28 cellular contexts compared by ENCODE assay signal in the genomic region with DNA sequence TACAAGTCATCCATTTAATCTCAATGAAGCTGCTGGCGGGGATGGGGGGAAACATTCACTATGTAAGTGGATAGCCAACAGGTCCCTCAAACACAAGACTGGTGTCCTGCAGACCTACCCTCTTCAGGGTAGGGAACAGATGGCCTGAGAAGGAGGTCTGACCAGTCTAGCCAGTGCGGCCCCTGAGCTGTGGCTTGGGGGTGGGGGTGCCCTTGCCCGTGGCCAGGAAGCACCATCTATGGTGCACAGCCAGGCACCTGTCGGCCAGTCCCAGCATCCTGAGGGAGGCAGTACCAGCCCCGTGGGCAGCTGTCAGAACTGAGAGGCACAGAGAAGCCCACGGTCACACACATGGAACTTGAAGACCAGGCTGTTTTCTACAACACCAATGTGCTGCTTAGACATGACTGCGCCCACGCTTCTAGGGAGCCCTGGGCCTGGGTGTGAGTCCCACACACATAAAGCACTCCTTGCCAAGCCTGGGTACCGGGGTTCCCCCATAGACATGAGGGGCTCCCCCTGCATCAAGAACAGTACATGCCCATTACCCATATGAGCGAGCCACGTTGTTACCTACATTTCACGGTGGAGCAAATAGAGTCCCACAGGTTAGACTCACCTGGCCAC. TPM values are rescaled to one million over a fixed set of nuclear protein-coding genes. Genes with fewer than 3 reads are reported as not detected.
DNase-seq lines count a peak whose midpoint lies in the region; ATAC-seq, FAIRE-seq and TF ChIP-seq lines count a peak whose summit lies in the region.
"Had no signal": no experiment of that assay in that cellular context is flagged by ENCODE, and none has a peak within 500 bp of the region (broad histone marks: within the 10 kb centered on the region; RNA-seq: fewer than 3 reads in every experiment).

No MANE protein-coding gene starts in this region.

- no peak overlapping the region for H3K9ac ChIP-seq in IMR-90 (ENCODE audit: low read depth, low read length)
- H3K9ac ChIP-seq in HepG2 (ENCODE audit: insufficient read depth, low read depth, low read length), result no peak overlapping the region
- H3K9ac ChIP-seq in endodermal cell (ENCODE audit: extremely low read depth, low read length, poor library complexity, severe bottlenecking), result no peak overlapping the region

- DNase-seq in left cardiac atrium (peak; percentile 20), cardiac septum (ENCODE audit: low spot score) (no peak), IMR-90 (no peak), HepG2 (ENCODE audit: low spot score) (no peak), A673 (ENCODE audit: low spot score) (no peak), endodermal cell (no peak)
- peak in 1 of 2 donors; percentile 51 for DNase-seq in stimulated activated naive CD8-positive, alpha-beta T cell treated with anti-CD3 and anti-CD28 coated beads, Interleukin-15, amount 100 ng/mL, for 72 hours
- DNase-seq: activated CD4-positive, CD25-positive, alpha-beta regulatory T cell; activated naive CD4-positive, alpha-beta T cell treated with anti-CD3 and anti-CD28 coated beads, Interleukin-2, amount 50 U/mL, for 16 hours; activated T-cell treated with anti-CD3 and anti-CD28 coated beads, Interleukin-2, amount 50 U/mL, for 24 hours; Calu3; cortex of kidney; DMS79 treated with DMSO at 0.1 percent for 48 hours; GF-D8; hippocampal formation; immature natural killer cell; KBM-7; NCI-H1105 treated with DMSO at 0.1 percent for 48 hours; NCI-H2081; NCI-H2227 treated with DMSO at 0.1 percent for 48 hours; NCI-H526 treated with DMSO at 0.1 percent for 48 hours; occipital lobe; T-helper 1 cell; upper lobe of right lung had no signal

- no peak overlapping the region; the same call in 1 of the 2 replicates for H2AK5ac ChIP-seq in IMR-90 (ENCODE audit: low read depth, low read length)

- BruUV-seq in IMR-90 (replicated peaks; lab: Mats Ljungman, UMichigan) (no TSS peak), HepG2 (replicated peaks; lab: Mats Ljungman, UMichigan) (no TSS peak), A673 (replicated peaks; lab: Mats Ljungman, UMichigan) (no TSS peak)

- H3K4me1 ChIP-seq in IMR-90 (ENCODE audit: control insufficient read depth, insufficient read depth, low read length), result peaks cover 5% of the 10 kb centered on the region; the same call in 1 of the 2 replicates
- peaks cover 38% of the 10 kb centered on the region for H3K4me1 ChIP-seq in HepG2 (ENCODE audit: insufficient read depth, low read length)
- H3K4me1 ChIP-seq in A673 (ENCODE audit: insufficient read depth, low read length, poor library complexity, severe bottlenecking), result peaks cover 10% of the 10 kb centered on the region
- no peaks in the 10 kb centered on the region for H3K4me1 ChIP-seq in endodermal cell (ENCODE audit: control insufficient read depth, insufficient read depth, low read length)
- H3K4me1 ChIP-seq: upper lobe of right lung had no signal

- TF ChIP-seq POLR2A in IMR-90 (IDR thresholded peaks at IDR 0.05; ENCODE audit: low read depth, low read length) (no peak), HepG2 (IDR thresholded peaks at IDR 0.05; ENCODE audit: insufficient read depth in 1 of 2, low read depth in 2 of 2, low read length in 2 of 2) (no peak)

- 97% methylated on average over 6 of the region's 12 CpGs; no CpG with 5 or more reads in 1 of the 2 experiments for WGBS in IMR-90 (ENCODE audit: extremely low coverage in 2 of 2, insufficient read length in 1 of 2), 2 experiments
- WGBS in HepG2 (ENCODE audit: low lambda C conversion rate), result 52% methylated on average over 10 of the region's 12 CpGs
- 93 to 98% methylated on average over 11 to 12 of the region's 12 CpGs for WGBS in endodermal cell (ENCODE audit: insufficient coverage in 1 of 2, insufficient read length in 1 of 2), 2 experiments

- no peak for FAIRE-seq in HepG2 (lab: Jason Lieb, UNC)
- FAIRE-seq: frontal cortex had no signal

- no peaks in the 10 kb centered on the region for H3K9me3 Mint-ChIP-seq in stimulated activated naive CD8-positive, alpha-beta T cell treated with anti-CD3 and anti-CD28 coated beads, Interleukin-15, amount 100 ng/mL, for 72 hours
- no peaks in the 10 kb centered on the region for H3K9me3 Mint-ChIP-seq in endodermal cell
- H3K9me3 Mint-ChIP-seq: activated T-cell treated with anti-CD3 and anti-CD28 coated beads, Interleukin-2, amount 50 U/mL, for 24 hours; naive B cell had no signal

- H2BK20ac ChIP-seq in IMR-90 (ENCODE audit: low read depth, low read length), result no peak overlapping the region

- no peak overlapping the region for H3K14ac ChIP-seq in IMR-90 (replicated peaks; ENCODE audit: low read depth, low read length)

- TF ChIP-seq CTCF in IMR-90 (conservative IDR thresholded peaks at IDR 0.05; ENCODE audit: low read depth, low read length) (no peak), HepG2 (CRISPR knock-in tag; IDR thresholded peaks at IDR 0.05) (no peak), A673 (conservative IDR thresholded peaks at IDR 0.05; ENCODE audit: low read depth, low read length) (no peak), endodermal cell (conservative IDR thresholded peaks at IDR 0.05) (no peak)

- dilution Hi-C loops in IMR-90 (cut with HindIII; ENCODE audit: low sequenced_read_pairs, unreplicated experiment), result no loop called here

- H3K79me1 ChIP-seq in IMR-90 (ENCODE audit: low read depth in 1 of 2, low read length in 2 of 2), result no peaks in the 10 kb centered on the region

- TF ChIP-seq EP300 in HepG2 (IDR thresholded peaks at IDR 0.05; ENCODE audit: low read depth in 2 of 2, low read length in 2 of 2) (no peak), HepG2 (CRISPR knock-in tag; IDR thresholded peaks at IDR 0.05; ENCODE audit: borderline replicate concordance) (no peak)

- H4K20me1 ChIP-seq in IMR-90 (ENCODE audit: insufficient read depth, low read length) (no peaks in the 10 kb centered on the region), HepG2 (ENCODE audit: insufficient read depth, low read length) (no peaks in the 10 kb centered on the region)

- intact Hi-C loops in left cardiac atrium (cut with DNase I) (no loop called here), cardiac septum (cut with DNase I) (loop anchor here (10.0 kb wide), 1 partner anchor 61 kb away; no protein-coding TSS in a partner anchor), IMR-90 (cut with micrococcal nuclease) (no loop called here), HepG2 (cut with micrococcal nuclease; ENCODE audit: unreplicated experiment) (no loop called here), A673 (cut with micrococcal nuclease; ENCODE audit: unreplicated experiment) (no loop called here)

- H4K91ac ChIP-seq in IMR-90 (ENCODE audit: insufficient read depth, low read depth, low read length), result no peak overlapping the region

- no peak overlapping the region for H2AK9ac ChIP-seq in IMR-90 (replicated peaks; ENCODE audit: low read depth, low read length, poor library complexity)

- CTCF ChIA-PET in IMR-90 (lab: Yijun Ruan, JAX) (no interaction called here), HepG2 (lab: Yijun Ruan, JAX; ENCODE audit: low intra/inter-chr PET ratio, low total read pairs) (no interaction called here), A673 (lab: Charles Lee) (interaction anchor here (0.6 kb wide), 1 partner anchor 103 kb away, joined by 3 read pairs; no protein-coding TSS in a partner anchor)

- H3K36me3 Mint-ChIP-seq in endodermal cell (ENCODE audit: low read depth), result no peaks in the 10 kb centered on the region

- H3K18ac ChIP-seq in IMR-90 (ENCODE audit: low read depth, low read length), result no peak overlapping the region

- peak overlapping the region; percentile 21 for H2AFZ ChIP-seq in IMR-90 (replicated peaks; ENCODE audit: low read length, poor library complexity)
- H2AFZ ChIP-seq in HepG2 (ENCODE audit: low read length), result no peak overlapping the region

- H3K9me3 ChIP-seq in IMR-90 (ENCODE audit: control insufficient read depth, insufficient read depth, low read length) (no peaks in the 10 kb centered on the region), HepG2 (ENCODE audit: low read length) (no peaks in the 10 kb centered on the region), A673 (ENCODE audit: low read depth, low read length, poor library complexity, severe bottlenecking) (no peaks in the 10 kb centered on the region), endodermal cell (ENCODE audit: control insufficient read depth, low read length) (no peaks in the 10 kb centered on the region)
- H3K9me3 ChIP-seq: esophagus muscularis mucosa, upper lobe of right lung had no signal

- H4K8ac ChIP-seq in IMR-90 (ENCODE audit: low read depth in 2 of 2, low read length in 2 of 2), result no peak overlapping the region

- no peak overlapping the region for H3K27ac Mint-ChIP-seq in stimulated activated naive CD8-positive, alpha-beta T cell treated with anti-CD3 and anti-CD28 coated beads, Interleukin-15, amount 100 ng/mL, for 72 hours
- no peak overlapping the region for H3K27ac Mint-ChIP-seq in endodermal cell
- H3K27ac Mint-ChIP-seq: immature natural killer cell, naive B cell had no signal

- H3K4me2 ChIP-seq in IMR-90 (ENCODE audit: low read depth, low read length) (no peak overlapping the region), HepG2 (ENCODE audit: low read depth, low read length) (no peak overlapping the region; the same call in 1 of the 2 replicates)

- TF ChIP-seq RAD21 in IMR-90 (IDR thresholded peaks at IDR 0.05; ENCODE audit: low read length) (no peak), HepG2 (CRISPR knock-in tag; IDR thresholded peaks at IDR 0.05) (no peak)

- H3K27me3 ChIP-seq in IMR-90 (ENCODE audit: control insufficient read depth, insufficient read depth, low read length) (no peaks in the 10 kb centered on the region), HepG2 (ENCODE audit: control insufficient read depth in 1 of 2, insufficient read depth in 2 of 2, low read length in 2 of 2) (peaks cover 32 to 77% of the 10 kb centered on the region in 2 experiments), A673 (replicated peaks; ENCODE audit: insufficient read depth, low read depth, low read length, poor library complexity) (no peaks in the 10 kb centered on the region), endodermal cell (ENCODE audit: control insufficient read depth, insufficient read depth, low read length, poor library complexity, severe bottlenecking) (no peaks in the 10 kb centered on the region)
- H3K27me3 ChIP-seq: upper lobe of right lung had no signal

- POLR2A ChIA-PET in IMR-90 (lab: Charles Lee; ENCODE audit: unreplicated experiment) (no interaction called here), HepG2 (lab: Yijun Ruan, JAX) (interaction anchor here (1.1 to 4.1 kb wide), 4 partner anchors 8 to 130 kb away, joined by 3 to 31 read pairs (median 7); partner anchors contain the start of gene SOCS1), A673 (lab: Charles Lee; ENCODE audit: low non-redundant PET) (interaction anchor here (0.6 kb wide), 1 partner anchor 193 kb away, joined by 8 read pairs; no protein-coding TSS in a partner anchor)

- no peak overlapping the region for H3K4me3 Mint-ChIP-seq in stimulated activated naive CD8-positive, alpha-beta T cell treated with anti-CD3 and anti-CD28 coated beads, Interleukin-15, amount 100 ng/mL, for 72 hours
- H3K4me3 Mint-ChIP-seq in endodermal cell, result no peak overlapping the region
- H3K4me3 Mint-ChIP-seq: activated T-cell treated with anti-CD3 and anti-CD28 coated beads, Interleukin-2, amount 50 U/mL, for 24 hours; immature natural killer cell had no signal

- H3K9me1 ChIP-seq in IMR-90 (ENCODE audit: insufficient read depth, low read length), result no peaks in the 10 kb centered on the region

- H2BK120ac ChIP-seq in IMR-90 (ENCODE audit: low read depth, low read length), result no peak overlapping the region

- no peak overlapping the region for H3K4me3 ChIP-seq in IMR-90 (ENCODE audit: insufficient read depth, low read depth, low read length)
- no peak overlapping the region for H3K4me3 ChIP-seq in HepG2 (replicated peaks in 1 of 3; ENCODE audit: insufficient read depth in 1 of 3, low read depth in 2 of 3, low read length in 3 of 3)
- H3K4me3 ChIP-seq in A673 (ENCODE audit: low read depth, low read length, poor library complexity, severe bottlenecking), result no peak overlapping the region
- no peak overlapping the region for H3K4me3 ChIP-seq in endodermal cell (ENCODE audit: low read length)
- H3K4me3 ChIP-seq: esophagus muscularis mucosa, upper lobe of right lung had no signal

- H3K27me3 Mint-ChIP-seq in stimulated activated naive CD8-positive, alpha-beta T cell treated with anti-CD3 and anti-CD28 coated beads, Interleukin-15, amount 100 ng/mL, for 72 hours, result no peaks in the 10 kb centered on the region
- H3K27me3 Mint-ChIP-seq in endodermal cell (ENCODE audit: insufficient read depth), result peaks cover 7% of the 10 kb centered on the region
- H3K27me3 Mint-ChIP-seq: activated T-cell treated with anti-CD3 and anti-CD28 coated beads, Interleukin-2, amount 50 U/mL, for 24 hours had no signal

- H3K27ac ChIP-seq in IMR-90 (ENCODE audit: insufficient read depth, low read length) (no peak overlapping the region), HepG2 (ENCODE audit: extremely low read length, insufficient read depth, low read length) (no peak overlapping the region), A673 (ENCODE audit: low read depth, low read length, poor library complexity, severe bottlenecking) (no peak overlapping the region), endodermal cell (ENCODE audit: low read depth, low read length) (no peak overlapping the region)
- H3K27ac ChIP-seq: C4-2B, esophagus muscularis mucosa, upper lobe of right lung had no signal

- H3K36me3 ChIP-seq in IMR-90 (ENCODE audit: control insufficient read depth, insufficient read depth, low read length) (no peaks in the 10 kb centered on the region), HepG2 (replicated peaks in 1 of 2; ENCODE audit: control insufficient read depth in 1 of 2, insufficient read depth in 2 of 2, low read length in 2 of 2) (no peaks in the 10 kb centered on the region), A673 (ENCODE audit: insufficient read depth, low read length, poor library complexity, severe bottlenecking) (no peaks in the 10 kb centered on the region), endodermal cell (ENCODE audit: control insufficient read depth, insufficient read depth, low read length) (no peaks in the 10 kb centered on the region)
- H3K36me3 ChIP-seq: esophagus muscularis mucosa, upper lobe of right lung had no signal

- no peak overlapping the region for H3K4ac ChIP-seq in IMR-90 (ENCODE audit: low read depth, low read length)

- in situ Hi-C loops in IMR-90 (cut with MboI; ENCODE audit: low sequenced_read_pairs) (no loop called here), HepG2 (cut with HindIII; ENCODE audit: extremely low pct_ligation_motif_present, low pct_unique_long_range_greater_than_20kb) (no loop called here)

- ATAC-seq in left cardiac atrium, result no peak
- ATAC-seq in IMR-90 (ENCODE audit: low read depth), result no peak
- ATAC-seq in HepG2, result no peak
- ATAC-seq in stimulated activated naive CD8-positive, alpha-beta T cell treated with anti-CD3 and anti-CD28 coated beads, Interleukin-15, amount 100 ng/mL, for 72 hours, result peak; percentile 88

- H3K79me2 ChIP-seq in HepG2 (ENCODE audit: insufficient read depth, low read length), result no peaks in the 10 kb centered on the region

- H3K4me1 Mint-ChIP-seq in stimulated activated naive CD8-positive, alpha-beta T cell treated with anti-CD3 and anti-CD28 coated beads, Interleukin-15, amount 100 ng/mL, for 72 hours, result peaks cover 8% of the 10 kb centered on the region
- peaks cover 13% of the 10 kb centered on the region for H3K4me1 Mint-ChIP-seq in endodermal cell
- H3K4me1 Mint-ChIP-seq: immature natural killer cell had no signal

- H2BK5ac ChIP-seq in IMR-90 (ENCODE audit: low read depth, low read length, poor library complexity, severe bottlenecking), result no peak overlapping the region

- H3K56ac ChIP-seq in IMR-90 (ENCODE audit: extremely low read depth, insufficient read depth, low read length), result no peak overlapping the region

- H2BK15ac ChIP-seq in IMR-90 (ENCODE audit: low read depth, low read length), result no peak overlapping the region

- no peak overlapping the region for H4K5ac ChIP-seq in IMR-90 (ENCODE audit: low read depth, low read length)

- H3K23ac ChIP-seq in IMR-90 (ENCODE audit: low read depth, low read length), result no peak overlapping the region

RNA-seq across cellular contexts. Expression of gene RMI2, which starts 40.9 kb away (rescaled TPM):
- 1 to 10 TPM in 1 of 2 donors, under 1 TPM in 1; 0.60 to 2.4 TPM for total RNA-seq in left cardiac atrium
- total RNA-seq in cardiac septum, result 0.43 TPM
- 3.2 and 5.8 TPM in 2 replicates for total RNA-seq in IMR-90 (2012; rRNA removed)
- polyA plus RNA-seq in IMR-90 (2012; rRNA removed), result 4.0 and 5.6 TPM in 2 replicates
- 1.7 and 3.8 TPM in 2 replicates for polyA plus RNA-seq in IMR-90 (2012; cell fraction: cytosol; rRNA removed)
- 1.4 and 3.8 TPM in 2 replicates for polyA plus RNA-seq in IMR-90 (2012; cell fraction: nucleus; rRNA removed; ENCODE audit: low replicate concordance)
- total RNA-seq in HepG2 (2016; rRNA removed; fragmentation: Illumina TruSeq; extraction: Trizol), result 55.7 and 65.3 TPM in 2 replicates
- total RNA-seq in HepG2 (2016; cell fraction: cytosol; rRNA removed; fragmentation: Illumina TruSeq; extraction: Trizol; ENCODE audit: low read depth), result 8.6 and 11.0 TPM in 2 replicates
- total RNA-seq in HepG2 (2016; cell fraction: insoluble cytoplasmic fraction; rRNA removed; fragmentation: Illumina TruSeq; extraction: Trizol), result 51.5 and 55.7 TPM in 2 replicates
- 28.4 and 29.3 TPM in 2 replicates for total RNA-seq in HepG2 (2016; cell fraction: membrane; rRNA removed; fragmentation: Illumina TruSeq; extraction: Trizol)
- total RNA-seq in HepG2 (2016; cell fraction: nucleus; rRNA removed; fragmentation: Illumina TruSeq; extraction: Trizol), result 23.6 and 25.7 TPM in 2 replicates
- 15.3 and 24.5 TPM in 2 replicates for polyA plus RNA-seq in HepG2 (2011; rRNA removed)
- 18.8 and 22.1 TPM in 2 replicates for polyA plus RNA-seq in HepG2 (2011; cell fraction: cytosol; rRNA removed)
- 10.4 and 11.9 TPM in 2 replicates for polyA plus RNA-seq in HepG2 (2011; cell fraction: nucleus; rRNA removed)
- 19.5 and 50.3 TPM in 2 replicates for polyA plus RNA-seq in HepG2 (2012)
- polyA plus RNA-seq in HepG2 (2016; cell fraction: cytosol; fragmentation: Illumina TruSeq; extraction: Trizol; ENCODE audit: low read depth), result 10.8 and 11.1 TPM in 2 replicates
- polyA plus RNA-seq in HepG2 (2016; cell fraction: insoluble cytoplasmic fraction; fragmentation: Illumina TruSeq; extraction: Trizol; ENCODE audit: low read depth), result 90.6 and 102 TPM in 2 replicates
- polyA plus RNA-seq in HepG2 (2016; cell fraction: membrane; fragmentation: Illumina TruSeq; extraction: Trizol; ENCODE audit: low read depth), result 27.3 and 29.2 TPM in 2 replicates
- 54.0 and 54.7 TPM in 2 replicates for polyA plus RNA-seq in HepG2 (2016; cell fraction: nucleus; fragmentation: Illumina TruSeq; extraction: Trizol; ENCODE audit: insufficient read depth, low read depth)
- 9.1 and 22.0 TPM in 2 replicates for polyA minus RNA-seq in HepG2 (2011; rRNA and poly(A)+ RNA removed; ENCODE audit: low replicate concordance)
- polyA minus RNA-seq in HepG2 (2011; cell fraction: cytosol; rRNA and poly(A)+ RNA removed), result 12.6 and 15.4 TPM in 2 replicates
- polyA minus RNA-seq in HepG2 (2011; cell fraction: nucleus; rRNA and poly(A)+ RNA removed), result 8.4 and 8.7 TPM in 2 replicates
- 28.5 and 38.4 TPM in 2 replicates for total RNA-seq in A673 (2021)
- total RNA-seq in endodermal cell, result 10 to 100 TPM; 55.2 to 62.3 TPM
- polyA plus RNA-seq in endodermal cell (2013, experiment 1 of 2), result 48.6 TPM
- polyA plus RNA-seq in endodermal cell (2013, experiment 2 of 2), result 43.6 TPM
